Comparison of ENCODE assay signal across 8 cellular contexts in the genomic region with DNA sequence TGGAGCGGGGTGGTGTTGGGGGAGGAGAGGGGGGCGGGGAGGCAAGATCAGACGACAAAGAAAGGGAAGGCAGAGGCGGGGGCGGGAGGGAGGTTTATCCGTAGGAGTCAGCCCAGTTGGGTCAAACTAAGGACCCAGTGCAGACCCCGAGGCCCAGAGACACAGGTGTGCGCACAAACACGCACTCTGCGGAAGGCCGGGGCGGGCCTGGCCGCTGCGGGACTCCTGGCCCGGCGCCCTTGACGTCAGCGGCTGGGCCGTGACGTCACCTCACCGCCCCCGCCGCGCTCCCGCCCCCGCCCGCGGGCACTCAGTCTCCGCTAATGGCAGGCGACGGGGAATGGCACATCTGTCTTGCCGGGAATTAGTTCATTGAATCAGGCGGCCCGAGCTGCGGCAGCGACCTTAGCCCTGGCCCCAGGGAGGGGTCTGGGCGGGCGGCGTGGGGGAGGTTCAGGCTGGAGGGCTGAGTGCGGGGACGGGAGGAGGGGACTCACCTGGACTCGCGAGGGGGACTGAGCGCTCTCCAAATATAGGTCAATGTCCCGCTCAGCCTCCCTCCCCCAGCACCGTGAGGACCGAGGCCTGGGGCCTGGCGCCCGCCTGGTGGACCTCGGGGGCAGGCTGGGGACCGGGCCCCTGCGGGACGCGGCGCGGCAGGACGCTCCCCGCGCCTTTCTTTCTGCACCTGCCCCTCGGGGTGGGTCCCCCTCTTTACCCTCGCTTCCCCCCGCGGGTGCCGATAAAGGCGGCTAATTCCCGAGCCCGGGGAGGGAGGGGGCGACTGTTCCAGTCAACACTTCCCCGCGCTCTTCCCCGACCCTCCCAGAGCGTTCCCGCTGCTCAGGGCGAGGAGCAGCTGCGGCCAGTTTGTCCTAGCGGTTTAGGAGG. TPM values are rescaled to one million over a fixed set of nuclear protein-coding genes. Genes with fewer than 3 reads are reported as not detected.
A peak's percentile ranks its signal among the peaks of the same experiment; 100 is the strongest.
DNase-seq lines count a peak whose midpoint lies in the region; ATAC-seq lines count a peak whose summit lies in the region.

No MANE protein-coding gene starts in this region.

- H3K27me3 ChIP-seq in trophoblast cell (ENCODE audit: insufficient read depth, low read length) = peaks cover 31% of the 10 kb centered on the region

- no peak overlapping the region for H2BK5ac ChIP-seq in trophoblast cell (ENCODE audit: low read depth, low read length, poor library complexity)

- H3K27ac Mint-ChIP-seq in activated T-helper 17 cell treated with anti-CD3 and anti-CD28 coated beads, Interleukin-2, amount 50 U/mL, for 72 hours = no peak overlapping the region

- H3K27me3 Mint-ChIP-seq in activated T-helper 17 cell treated with anti-CD3 and anti-CD28 coated beads, Interleukin-2, amount 50 U/mL, for 72 hours = peaks cover 26% of the 10 kb centered on the region

- H3K27ac ChIP-seq in trophoblast cell (ENCODE audit: low read depth, low read length) = no peak overlapping the region

- H3K4me3 Mint-ChIP-seq in activated T-helper 17 cell treated with anti-CD3 and anti-CD28 coated beads, Interleukin-2, amount 50 U/mL, for 72 hours = peak overlapping the region; percentile 71

- ATAC-seq in activated T-helper 17 cell treated with anti-CD3 and anti-CD28 coated beads, Interleukin-2, amount 50 U/mL, for 72 hours (replicated peaks) = peak; percentile 50
- no peak for ATAC-seq in HG02588 (IDR thresholded peaks at IDR 0.05; ENCODE audit: unreplicated experiment)

- no peak overlapping the region for H4K91ac ChIP-seq in trophoblast cell (ENCODE audit: low read depth, low read length)

- H3K9me3 Mint-ChIP-seq in activated T-helper 17 cell treated with anti-CD3 and anti-CD28 coated beads, Interleukin-2, amount 50 U/mL, for 72 hours = no peaks in the 10 kb centered on the region

- peak; percentile 41 for DNase-seq in NCI-H345 (lab: John Stamatoyannopoulos, UW)
- DNase-seq in NCI-H345 treated with DMSO at 0.1 percent for 48 hours (lab: John Stamatoyannopoulos, UW; ENCODE audit: unreplicated experiment) = no peak
- peak; percentile 41 for DNase-seq in globus pallidus (ENCODE audit: low spot score)
- DNase-seq in trophoblast cell = peak; percentile 45 to 65
- no peak for DNase-seq in GM19238 (ENCODE audit: insufficient read length, low spot score)
- DNase-seq in SIG-M5 treated with dmso at 0.1 percent for 504 hours (lab: John Stamatoyannopoulos, UW; ENCODE audit: unreplicated experiment) = no peak

- H3K9me3 ChIP-seq in trophoblast cell (ENCODE audit: insufficient read depth, low read depth, low read length) = peaks cover 10% of the 10 kb centered on the region

- H2BK120ac ChIP-seq in trophoblast cell (ENCODE audit: insufficient read depth, low read length, poor library complexity) = no peak overlapping the region

- H2AFZ ChIP-seq in trophoblast cell (ENCODE audit: insufficient read depth, low read length, poor library complexity) = no peak overlapping the region

- no peaks in the 10 kb centered on the region for H3K4me1 Mint-ChIP-seq in activated T-helper 17 cell treated with anti-CD3 and anti-CD28 coated beads, Interleukin-2, amount 50 U/mL, for 72 hours

- no peak overlapping the region for H3K23ac ChIP-seq in trophoblast cell (ENCODE audit: low read length)

- no CpG with 5 or more reads among the region's 76 CpGs for WGBS in trophoblast cell (ENCODE audit: extremely low coverage, insufficient coverage, insufficient read length)

- no peak overlapping the region for H2AK5ac ChIP-seq in trophoblast cell (ENCODE audit: low read length)

- no peaks in the 10 kb centered on the region for H3K79me2 ChIP-seq in trophoblast cell (ENCODE audit: control insufficient read depth, insufficient read depth, low read length, poor library complexity)

- H4K12ac ChIP-seq in trophoblast cell (ENCODE audit: low read depth, low read length) = no peak overlapping the region

- H3K4me2 ChIP-seq in trophoblast cell (ENCODE audit: low read length) = peak overlapping the region; percentile 57

- peaks cover 0 to 8% of the 10 kb centered on the region in 2 experiments for H3K4me1 ChIP-seq in trophoblast cell (ENCODE audit: control insufficient read depth in 1 of 2, insufficient read depth in 2 of 2, low read length in 2 of 2)

- H3K4me3 ChIP-seq in trophoblast cell (ENCODE audit: low read depth, low read length) = no peak overlapping the region

- H3K14ac ChIP-seq in trophoblast cell (ENCODE audit: low read length) = no peak overlapping the region

- no peaks in the 10 kb centered on the region for H3K79me1 ChIP-seq in trophoblast cell (ENCODE audit: low read length)

- no peak overlapping the region for H2BK12ac ChIP-seq in trophoblast cell (ENCODE audit: low read length)

- no peaks in the 10 kb centered on the region for H3K36me3 Mint-ChIP-seq in activated T-helper 17 cell treated with anti-CD3 and anti-CD28 coated beads, Interleukin-2, amount 50 U/mL, for 72 hours (ENCODE audit: low read depth)

- H3K18ac ChIP-seq in trophoblast cell (ENCODE audit: low read length) = no peak overlapping the region

- no peaks in the 10 kb centered on the region for H3K36me3 ChIP-seq in trophoblast cell (ENCODE audit: control insufficient read depth in 1 of 2, insufficient read depth in 2 of 2, low read length in 2 of 2)

- no peak overlapping the region for H4K8ac ChIP-seq in trophoblast cell (ENCODE audit: low read depth, low read length)

- H3K9ac ChIP-seq in trophoblast cell (ENCODE audit: low read length) = no peak overlapping the region

- H3K4ac ChIP-seq in trophoblast cell (ENCODE audit: low read depth, low read length) = no peak overlapping the region

RNA-seq across cellular contexts. Expression of a gene that starts 15.5 kb away (rescaled TPM):
- not detected for total RNA-seq in activated T-helper 17 cell treated with anti-CD3 and anti-CD28 coated beads, Interleukin-2, amount 50 U/mL, for 72 hours
- polyA plus RNA-seq in trophoblast cell (2013) = 0.04 and 0.07 TPM in 2 replicates

RNA-seq across cellular contexts. Expression of a gene that starts 17.0 kb away (rescaled TPM):
- total RNA-seq in activated T-helper 17 cell treated with anti-CD3 and anti-CD28 coated beads, Interleukin-2, amount 50 U/mL, for 72 hours = not detected
- not detected in 2 replicates for polyA plus RNA-seq in trophoblast cell (2013)

RNA-seq across cellular contexts. Expression of a gene that starts 22.8 kb away (rescaled TPM):
- not detected for total RNA-seq in activated T-helper 17 cell treated with anti-CD3 and anti-CD28 coated beads, Interleukin-2, amount 50 U/mL, for 72 hours
- not detected in 2 replicates for polyA plus RNA-seq in trophoblast cell (2013)

RNA-seq across cellular contexts. Expression of a gene that starts 36.3 kb away (rescaled TPM):
- not detected for total RNA-seq in activated T-helper 17 cell treated with anti-CD3 and anti-CD28 coated beads, Interleukin-2, amount 50 U/mL, for 72 hours
- 0.04 TPM in 1 of 2 replicates, not detected in the other for polyA plus RNA-seq in trophoblast cell (2013)

RNA-seq across cellular contexts. Expression of a gene that starts 47.2 kb away (rescaled TPM):
- total RNA-seq in activated T-helper 17 cell treated with anti-CD3 and anti-CD28 coated beads, Interleukin-2, amount 50 U/mL, for 72 hours = not detected
- polyA plus RNA-seq in trophoblast cell (2013) = not detected in 2 replicates

Comparison
In these comparisons a context has a peak if more than half of its experiments do, and no peak if none do; other contexts are left out.
1. DNase-seq: peak in NCI-H345 (single experiment), globus pallidus (single experiment) and trophoblast cell (2 of 2); none in NCI-H345 treated with DMSO at 0.1 percent for 48 hours (single experiment), GM19238 (single experiment) and SIG-M5 treated with dmso at 0.1 percent for 504 hours (single experiment).